ENCODE assay signal across 14 cellular contexts in genomic region chr1:89873250-89873649, GRCh38. TPM values are rescaled to one million over a fixed set of nuclear protein-coding genes. Genes with fewer than 3 reads are reported as not detected.
DNase-seq lines count a peak whose midpoint lies in the region; ATAC-seq and TF ChIP-seq lines count a peak whose summit lies in the region.
"Had no signal": no experiment of that assay in that cellular context is flagged by ENCODE, and none has a peak within 500 bp of the region (broad histone marks: within the 10 kb centered on the region; RNA-seq: fewer than 3 reads in every experiment).

No MANE protein-coding gene starts in this region.

- no peaks in the 10 kb centered on the region; the same call in 1 of the 2 replicates for H3K9me1 ChIP-seq in IMR-90 (ENCODE audit: insufficient read depth, low read length)

- H2AK9ac ChIP-seq in IMR-90 (replicated peaks; ENCODE audit: low read depth, low read length, poor library complexity), result no peak overlapping the region

- H4K5ac ChIP-seq in IMR-90 (ENCODE audit: low read depth, low read length), result no peak overlapping the region

- H2AK5ac ChIP-seq in IMR-90 (ENCODE audit: low read depth, low read length) (no peak overlapping the region), mesenchymal stem cell (ENCODE audit: low read length, severe bottlenecking) (no peak overlapping the region)

- H3K27ac ChIP-seq in A673 (ENCODE audit: low read depth, low read length, poor library complexity, severe bottlenecking) (peak overlapping the region; percentile 61), IMR-90 (ENCODE audit: insufficient read depth, low read length) (no peak overlapping the region), dorsolateral prefrontal cortex (peak overlapping the region in 45 of 59 donors; percentile 2 to 85 (median 70)), mesenchymal stem cell (ENCODE audit: low read length, poor library complexity, severe bottlenecking) (no peak overlapping the region)

- H4K20me1 ChIP-seq in IMR-90 (ENCODE audit: insufficient read depth, low read length), result no peaks in the 10 kb centered on the region

- no peak for TF ChIP-seq CTCF in A673 (conservative IDR thresholded peaks at IDR 0.05; ENCODE audit: low read depth, low read length)
- no peak for TF ChIP-seq CTCF in IMR-90 (conservative IDR thresholded peaks at IDR 0.05; ENCODE audit: low read depth, low read length)
- peak in 7 of 56 donors; percentile 7 to 35 (median 16) for TF ChIP-seq CTCF in dorsolateral prefrontal cortex (IDR thresholded peaks at IDR 0.05 in 54 of 56, conservative IDR thresholded peaks at IDR 0.05 in 2 of 56; ENCODE audit: low read depth in 1 of 56, partially characterized antibody in 56 of 56)

- POLR2A ChIA-PET in A673 (lab: Charles Lee; ENCODE audit: low non-redundant PET) (no interaction called here), IMR-90 (lab: Charles Lee; ENCODE audit: unreplicated experiment) (no interaction called here)

- no peak overlapping the region for H2BK5ac ChIP-seq in IMR-90 (ENCODE audit: low read depth, low read length, poor library complexity, severe bottlenecking)
- no peak overlapping the region for H2BK5ac ChIP-seq in mesenchymal stem cell (ENCODE audit: low read depth, low read length, poor library complexity, severe bottlenecking)

- no peak overlapping the region for H4K91ac ChIP-seq in IMR-90 (ENCODE audit: insufficient read depth, low read depth, low read length)
- no peak overlapping the region for H4K91ac ChIP-seq in mesenchymal stem cell (ENCODE audit: low read length)

- dilution Hi-C loops in IMR-90 (cut with HindIII; ENCODE audit: low sequenced_read_pairs, unreplicated experiment), result no loop called here

- no peak overlapping the region for H3K18ac ChIP-seq in IMR-90 (ENCODE audit: low read depth, low read length)
- H3K18ac ChIP-seq in mesenchymal stem cell (ENCODE audit: low read depth in 1 of 2, low read length in 2 of 2), result no peak overlapping the region

- H3K9me3 Mint-ChIP-seq in activated T-cell treated with anti-CD3 and anti-CD28 coated beads, Interleukin-2, amount 50 U/mL, for 24 hours, result peaks cover under 1% of the 10 kb centered on the region

- no peak for TF ChIP-seq RAD21 in IMR-90 (IDR thresholded peaks at IDR 0.05; ENCODE audit: low read length)

- no peak overlapping the region for H3K23ac ChIP-seq in IMR-90 (ENCODE audit: low read depth, low read length)
- no peak overlapping the region for H3K23ac ChIP-seq in mesenchymal stem cell (ENCODE audit: low read length in 2 of 2)

- ATAC-seq in IMR-90 (ENCODE audit: low read depth), result no peak
- ATAC-seq: HCT116 had no signal

- H3K9ac ChIP-seq in IMR-90 (ENCODE audit: low read depth, low read length) (no peak overlapping the region), mesenchymal stem cell (ENCODE audit: low read length) (peak overlapping the region; percentile 10)

- H3K27ac Mint-ChIP-seq in activated T-cell treated with anti-CD3 and anti-CD28 coated beads, Interleukin-2, amount 50 U/mL, for 24 hours, result no peak overlapping the region

- H2BK12ac ChIP-seq in mesenchymal stem cell (ENCODE audit: low read length in 2 of 2), result no peak overlapping the region

- H2BK15ac ChIP-seq in IMR-90 (ENCODE audit: low read depth, low read length) (no peak overlapping the region), mesenchymal stem cell (ENCODE audit: low read depth, poor library complexity, severe bottlenecking) (no peak overlapping the region)

- H3K79me1 ChIP-seq in IMR-90 (ENCODE audit: low read depth in 1 of 2, low read length in 2 of 2) (peaks cover 12 to 34% of the 10 kb centered on the region in 2 experiments), mesenchymal stem cell (replicated peaks; ENCODE audit: low read length, poor library complexity, severe bottlenecking) (peaks cover 26% of the 10 kb centered on the region)

- intact Hi-C loops in A673 (cut with micrococcal nuclease; ENCODE audit: unreplicated experiment), result no loop called here
- intact Hi-C loops in IMR-90 (cut with micrococcal nuclease), result no loop called here
- intact Hi-C loops in dorsolateral prefrontal cortex (cut with DNase I), result no loop called here

- peaks cover 69% of the 10 kb centered on the region for H3K36me3 Mint-ChIP-seq in activated T-cell treated with anti-CD3 and anti-CD28 coated beads, Interleukin-2, amount 50 U/mL, for 24 hours (ENCODE audit: low read depth)

- no peak overlapping the region for H3K56ac ChIP-seq in IMR-90 (ENCODE audit: extremely low read depth, insufficient read depth, low read length)

- DNase-seq in A673 (ENCODE audit: low spot score), result no peak
- peak; percentile 43 for DNase-seq in IMR-90
- DNase-seq in dorsolateral prefrontal cortex, result no peak
- peak; percentile 53 for DNase-seq in mesenchymal stem cell
- DNase-seq in NCI-H774 (lab: John Stamatoyannopoulos, UW), result no peak
- DNase-seq in inferior parietal cortex (ENCODE audit: extremely low spot score), result no peak
- DNase-seq in DMS153 treated with DMSO at 0.1 percent for 48 hours (lab: John Stamatoyannopoulos, UW; ENCODE audit: unreplicated experiment), result no peak
- no peak for DNase-seq in activated T-cell treated with anti-CD3 and anti-CD28 coated beads, Interleukin-2, amount 50 U/mL, for 24 hours
- DNase-seq: GF-D8, NCI-H1930, NCI-H2227 treated with DMSO at 0.1 percent for 48 hours, NCI-H526 had no signal

- H3K4me1 ChIP-seq in A673 (ENCODE audit: insufficient read depth, low read length, poor library complexity, severe bottlenecking) (peaks cover 72% of the 10 kb centered on the region), IMR-90 (ENCODE audit: control insufficient read depth, insufficient read depth, low read length) (no peaks in the 10 kb centered on the region), mesenchymal stem cell (ENCODE audit: control insufficient read depth, insufficient read depth, low read depth, low read length) (peaks cover 1% of the 10 kb centered on the region)

- H3K36me3 ChIP-seq in A673 (ENCODE audit: insufficient read depth, low read length, poor library complexity, severe bottlenecking), result peaks cover 9% of the 10 kb centered on the region
- H3K36me3 ChIP-seq in IMR-90 (ENCODE audit: control insufficient read depth, insufficient read depth, low read length), result peaks cover 3% of the 10 kb centered on the region
- peaks cover 0 to 11% of the 10 kb centered on the region in 2 experiments for H3K36me3 ChIP-seq in mesenchymal stem cell (ENCODE audit: control insufficient read depth in 1 of 2, insufficient read depth in 2 of 2, low read depth in 1 of 2, low read length in 2 of 2)

- H3K4me3 ChIP-seq in A673 (ENCODE audit: low read depth, low read length, poor library complexity, severe bottlenecking) (no peak overlapping the region), IMR-90 (ENCODE audit: insufficient read depth, low read depth, low read length) (no peak overlapping the region), dorsolateral prefrontal cortex (no peak overlapping the region), mesenchymal stem cell (ENCODE audit: insufficient read depth in 1 of 2, low read depth in 1 of 2, low read length in 2 of 2) (no peak overlapping the region)

- CTCF ChIA-PET in A673 (lab: Charles Lee), result no interaction called here
- CTCF ChIA-PET in IMR-90 (lab: Yijun Ruan, JAX), result interaction anchor here (1.0 to 1.2 kb wide), 2 partner anchors 35 to 44 kb away, joined by 3 to 4 read pairs; no protein-coding TSS in a partner anchor

- no peak for TF ChIP-seq POLR2A in IMR-90 (IDR thresholded peaks at IDR 0.05; ENCODE audit: low read depth, low read length)

- H4K8ac ChIP-seq in IMR-90 (ENCODE audit: low read depth in 2 of 2, low read length in 2 of 2) (no peak overlapping the region; a peak in 1 of 4 replicates), mesenchymal stem cell (ENCODE audit: low read length) (no peak overlapping the region)

- no peak overlapping the region for H3K4me3 Mint-ChIP-seq in activated T-cell treated with anti-CD3 and anti-CD28 coated beads, Interleukin-2, amount 50 U/mL, for 24 hours
- H3K4me3 Mint-ChIP-seq: CD14-positive monocyte had no signal

- H3K9me3 ChIP-seq in A673 (ENCODE audit: low read depth, low read length, poor library complexity, severe bottlenecking) (no peaks in the 10 kb centered on the region), IMR-90 (ENCODE audit: control insufficient read depth, insufficient read depth, low read length) (no peaks in the 10 kb centered on the region), mesenchymal stem cell (ENCODE audit: control insufficient read depth, low read length) (no peaks in the 10 kb centered on the region)

- in situ Hi-C loops in IMR-90 (cut with MboI; ENCODE audit: low sequenced_read_pairs), result no loop called here

- H3K27me3 ChIP-seq in A673 (replicated peaks; ENCODE audit: insufficient read depth, low read depth, low read length, poor library complexity), result no peaks in the 10 kb centered on the region
- no peaks in the 10 kb centered on the region for H3K27me3 ChIP-seq in IMR-90 (ENCODE audit: control insufficient read depth, insufficient read depth, low read length)
- H3K27me3 ChIP-seq in dorsolateral prefrontal cortex, result no peaks in the 10 kb centered on the region
- H3K27me3 ChIP-seq in mesenchymal stem cell (ENCODE audit: control insufficient read depth in 1 of 2, insufficient read depth in 1 of 2, low read length in 2 of 2), result no peaks in the 10 kb centered on the region

- no peak overlapping the region for H2BK120ac ChIP-seq in IMR-90 (ENCODE audit: low read depth, low read length)
- no peak overlapping the region for H2BK120ac ChIP-seq in mesenchymal stem cell (ENCODE audit: low read depth, low read length)

- H3K4ac ChIP-seq in IMR-90 (ENCODE audit: low read depth, low read length) (no peak overlapping the region), mesenchymal stem cell (ENCODE audit: low read depth in 1 of 2, low read length in 2 of 2) (no peak overlapping the region)

- H3K14ac ChIP-seq in IMR-90 (replicated peaks; ENCODE audit: low read depth, low read length) (no peak overlapping the region), mesenchymal stem cell (ENCODE audit: low read length in 2 of 2) (no peak overlapping the region)

- H2BK20ac ChIP-seq in IMR-90 (ENCODE audit: low read depth, low read length), result no peak overlapping the region

- H2AFZ ChIP-seq in IMR-90 (replicated peaks; ENCODE audit: low read length, poor library complexity) (no peak overlapping the region), mesenchymal stem cell (ENCODE audit: low read depth, low read length) (no peak overlapping the region)

- H3K4me2 ChIP-seq in IMR-90 (ENCODE audit: low read depth, low read length) (no peak overlapping the region), mesenchymal stem cell (ENCODE audit: low read length, poor library complexity, severe bottlenecking) (no peak overlapping the region)

- no peaks in the 10 kb centered on the region for H3K27me3 Mint-ChIP-seq in activated T-cell treated with anti-CD3 and anti-CD28 coated beads, Interleukin-2, amount 50 U/mL, for 24 hours

- BruUV-seq in A673 (replicated peaks; lab: Mats Ljungman, UMichigan) (no TSS peak), IMR-90 (replicated peaks; lab: Mats Ljungman, UMichigan) (no TSS peak)

- H3K4me1 Mint-ChIP-seq in activated T-cell treated with anti-CD3 and anti-CD28 coated beads, Interleukin-2, amount 50 U/mL, for 24 hours (ENCODE audit: low read depth), result peaks cover 71% of the 10 kb centered on the region

RNA-seq across cellular contexts. Expression of gene LRRC8D, which starts 52.4 kb away (rescaled TPM):
- 59.4 and 67.5 TPM in 2 replicates for total RNA-seq in A673 (2021)
- 34.7 and 35.3 TPM in 2 replicates for total RNA-seq in IMR-90 (2012; rRNA removed)
- polyA plus RNA-seq in IMR-90 (2012; rRNA removed), result 30.7 and 34.1 TPM in 2 replicates
- 29.8 and 40.6 TPM in 2 replicates for polyA plus RNA-seq in IMR-90 (2012; cell fraction: cytosol; rRNA removed)
- polyA plus RNA-seq in IMR-90 (2012; cell fraction: nucleus; rRNA removed; ENCODE audit: low replicate concordance), result 12.1 and 17.4 TPM in 2 replicates
- total RNA-seq in dorsolateral prefrontal cortex, result 100 to 1,000 TPM in 1 of 120 experiments, 10 to 100 TPM in 119; 24.3 to 104 (median 44.2) TPM
- 28.0 TPM for polyA plus RNA-seq in mesenchymal stem cell (2013, experiment 1 of 2)
- polyA plus RNA-seq in mesenchymal stem cell (2013, experiment 2 of 2), result 28.7 TPM

Comparison
In these comparisons a context has a peak if more than half of its experiments do, and no peak if none do; other contexts are left out.
1. DNase-seq: peak in IMR-90 (single experiment) and mesenchymal stem cell (single experiment); none in A673 (single experiment), dorsolateral prefrontal cortex (0 of 10), NCI-H774 (single experiment), inferior parietal cortex (single experiment), DMS153 treated with DMSO at 0.1 percent for 48 hours (single experiment) and activated T-cell treated with anti-CD3 and anti-CD28 coated beads, Interleukin-2, amount 50 U/mL, for 24 hours (single experiment).
2. H3K27ac ChIP-seq: peak in A673 (single experiment) and dorsolateral prefrontal cortex (45 of 59); none in IMR-90 (single experiment) and mesenchymal stem cell (single experiment).